ENCODE assay signal across 8 cellular contexts in the genomic region with DNA sequence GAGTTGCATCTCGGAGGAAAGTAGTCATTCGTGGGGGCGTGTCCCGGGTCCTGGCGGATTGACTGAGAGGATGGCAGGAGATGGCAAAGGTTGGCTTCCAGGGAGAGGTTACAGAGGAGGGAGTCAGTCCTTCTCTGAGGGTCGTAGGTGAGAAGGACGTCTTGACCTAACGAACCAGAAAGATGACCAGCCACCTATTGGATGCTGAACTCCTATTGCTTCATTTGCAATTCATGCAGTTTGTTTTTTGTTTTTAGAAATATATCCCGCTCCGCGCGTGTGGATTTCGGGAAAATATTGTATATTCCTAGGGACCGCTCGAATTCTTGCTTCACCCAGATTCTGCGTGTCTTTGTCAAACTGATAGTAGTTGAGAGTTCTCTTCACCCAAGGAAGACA. TPM values are rescaled to one million over a fixed set of nuclear protein-coding genes. Genes with fewer than 3 reads are reported as not detected.
DNase-seq lines count a peak whose midpoint lies in the region; ATAC-seq and TF ChIP-seq lines count a peak whose summit lies in the region.

No MANE protein-coding gene starts in this region.

- peak overlapping the region; percentile 39 for H3K27ac Mint-ChIP-seq in CD4-positive, alpha-beta T cell
- H3K27ac Mint-ChIP-seq in activated CD8-positive, alpha-beta T cell treated with anti-CD3 and anti-CD28 coated beads, Interleukin-2, amount 10 ng/mL, durations not matched to agents 7 days and 5 days = peak overlapping the region; percentile 88
- H3K27ac Mint-ChIP-seq in osteocyte (ENCODE audit: unreplicated experiment) = peak overlapping the region; percentile 87

- no peaks in the 10 kb centered on the region for H3K36me3 ChIP-seq in transverse colon

- CTCF ChIA-PET in CD4-positive, alpha-beta T cell (lab: Charles Lee) = interaction anchor here (1.3 kb wide), 1 partner anchor 21 kb away, joined by 4 read pairs; no protein-coding TSS in a partner anchor
- CTCF ChIA-PET in activated CD8-positive, alpha-beta T cell treated with anti-CD3 and anti-CD28 coated beads, Interleukin-2, amount 10 ng/mL, durations not matched to agents 7 days and 5 days (lab: Charles Lee) = interaction anchor here (1.3 to 1.4 kb wide), 2 partner anchors 76 to 102 kb away, joined by 3 to 4 read pairs; no protein-coding TSS in a partner anchor

- H3K4me3 ChIP-seq in Jurkat, Clone E6-1 (ENCODE audit: low read length) = peak overlapping the region; percentile 90
- H3K4me3 ChIP-seq in transverse colon = peak overlapping the region; percentile 58 to 99 (median 80)

- WGBS in transverse colon (ENCODE audit: low coverage in 1 of 2), 2 donors = 1 to 3% methylated on average over 9 to 16 of the region's 16 CpGs

- peak overlapping the region; percentile 93 for H3K4me3 Mint-ChIP-seq in CD4-positive, alpha-beta T cell
- peak overlapping the region; percentile 89 for H3K4me3 Mint-ChIP-seq in activated CD8-positive, alpha-beta T cell treated with anti-CD3 and anti-CD28 coated beads, Interleukin-2, amount 10 ng/mL, durations not matched to agents 7 days and 5 days
- peak overlapping the region; percentile 92 for H3K4me3 Mint-ChIP-seq in osteocyte (ENCODE audit: unreplicated experiment)

- peaks cover 3% of the 10 kb centered on the region for H3K36me3 Mint-ChIP-seq in CD4-positive, alpha-beta T cell (ENCODE audit: low read depth)
- no peaks in the 10 kb centered on the region for H3K36me3 Mint-ChIP-seq in activated CD8-positive, alpha-beta T cell treated with anti-CD3 and anti-CD28 coated beads, Interleukin-2, amount 10 ng/mL, durations not matched to agents 7 days and 5 days (ENCODE audit: low read depth)
- H3K36me3 Mint-ChIP-seq in osteocyte (ENCODE audit: unreplicated experiment) = no peaks in the 10 kb centered on the region

- peak overlapping the region; percentile 42 for H3K27ac ChIP-seq in CD4-positive, alpha-beta T cell (ENCODE audit: low read depth, low read length)
- peak overlapping the region; percentile 93 to 98 (median 96) for H3K27ac ChIP-seq in transverse colon

- TF ChIP-seq CTCF in CD4-positive, alpha-beta T cell (IDR thresholded peaks at IDR 0.05) = no peak
- TF ChIP-seq CTCF in osteocyte (IDR thresholded peaks at IDR 0.05) = no peak
- TF ChIP-seq CTCF in transverse colon (IDR thresholded peaks at IDR 0.05) = no peak
- TF ChIP-seq CTCF in GM20000 (IDR thresholded peaks at IDR 0.05; ENCODE audit: extremely low read depth, missing control alignments) = no peak

- H3K9me3 ChIP-seq in CD4-positive, alpha-beta T cell (ENCODE audit: control insufficient read depth, low read length) = no peaks in the 10 kb centered on the region
- no peaks in the 10 kb centered on the region for H3K9me3 ChIP-seq in transverse colon

- ATAC-seq in CD4-positive, alpha-beta T cell (ENCODE audit: poor library complexity) = no peak
- no peak for ATAC-seq in activated CD8-positive, alpha-beta T cell treated with anti-CD3 and anti-CD28 coated beads, Interleukin-2, amount 10 ng/mL, durations not matched to agents 7 days and 5 days

- peaks cover 3 to 26% (median 11%) of the 10 kb centered on the region in 4 donors for H3K4me1 ChIP-seq in transverse colon

- in situ Hi-C loops in transverse colon (cut with MboI; ENCODE audit: low pct_ligation_motif_present in 1 of 4, low pct_unique_long_range_greater_than_20kb in 1 of 4, low sequenced_read_pairs in 3 of 4) = no loop called here

- DNase-seq in CD4-positive, alpha-beta T cell = peak in 4 of 10 experiments; percentile 9 to 34 (median 21)
- DNase-seq in Jurkat, Clone E6-1 (ENCODE audit: low read depth, low spot score) = no peak
- DNase-seq in activated CD8-positive, alpha-beta T cell treated with anti-CD3 and anti-CD28 coated beads, Interleukin-2, amount 10 ng/mL, durations not matched to agents 7 days and 5 days = peak; percentile 67
- DNase-seq in fibroblast of gingiva (ENCODE audit: low read depth) (peak; percentile 22), osteocyte (ENCODE audit: extremely low spot score, unreplicated experiment) (no peak), transverse colon (peak; percentile 61), GM20000 (ENCODE audit: low spot score) (no peak)
- no peak for DNase-seq in NK-92 treated with Interleukin-12 subunit alpha and Interleukin-12 subunit beta, amount 100 ng/mL, for 24 hours (lab: John Stamatoyannopoulos, UW)

- H3K4me1 Mint-ChIP-seq in CD4-positive, alpha-beta T cell (ENCODE audit: low read depth) = peaks cover 32% of the 10 kb centered on the region
- peaks cover 22% of the 10 kb centered on the region for H3K4me1 Mint-ChIP-seq in activated CD8-positive, alpha-beta T cell treated with anti-CD3 and anti-CD28 coated beads, Interleukin-2, amount 10 ng/mL, durations not matched to agents 7 days and 5 days (ENCODE audit: low read depth)
- peaks cover 32% of the 10 kb centered on the region for H3K4me1 Mint-ChIP-seq in osteocyte (ENCODE audit: unreplicated experiment)

- TF ChIP-seq POLR2A in transverse colon (IDR thresholded peaks at IDR 0.05) = no peak

- no peaks in the 10 kb centered on the region for H3K27me3 ChIP-seq in CD4-positive, alpha-beta T cell (ENCODE audit: control insufficient read depth, insufficient read depth, low read length)
- H3K27me3 ChIP-seq in transverse colon = no peaks in the 10 kb centered on the region

- POLR2A ChIA-PET in CD4-positive, alpha-beta T cell (lab: Charles Lee) = interaction anchor here (0.6 kb wide), 1 partner anchor 549 kb away, joined by 3 read pairs; a partner anchor contains a TSS
- POLR2A ChIA-PET in activated CD8-positive, alpha-beta T cell treated with anti-CD3 and anti-CD28 coated beads, Interleukin-2, amount 10 ng/mL, durations not matched to agents 7 days and 5 days (lab: Charles Lee) = no interaction called here

- H3K27me3 Mint-ChIP-seq in CD4-positive, alpha-beta T cell = no peaks in the 10 kb centered on the region
- peaks cover 4% of the 10 kb centered on the region for H3K27me3 Mint-ChIP-seq in activated CD8-positive, alpha-beta T cell treated with anti-CD3 and anti-CD28 coated beads, Interleukin-2, amount 10 ng/mL, durations not matched to agents 7 days and 5 days (ENCODE audit: low read depth)
- H3K27me3 Mint-ChIP-seq in osteocyte (ENCODE audit: unreplicated experiment) = no peaks in the 10 kb centered on the region

- no peak for TF ChIP-seq EP300 in transverse colon (IDR thresholded peaks at IDR 0.05; ENCODE audit: low read depth)

- intact Hi-C loops in CD4-positive, alpha-beta T cell (cut with DNase I, micrococcal nuclease) = no loop called here
- intact Hi-C loops in transverse colon (cut with DNase I; ENCODE audit: low total_unique reads) = no loop called here

- H3K9me3 Mint-ChIP-seq in CD4-positive, alpha-beta T cell = no peaks in the 10 kb centered on the region
- no peaks in the 10 kb centered on the region for H3K9me3 Mint-ChIP-seq in activated CD8-positive, alpha-beta T cell treated with anti-CD3 and anti-CD28 coated beads, Interleukin-2, amount 10 ng/mL, durations not matched to agents 7 days and 5 days (ENCODE audit: insufficient read depth)
- H3K9me3 Mint-ChIP-seq in osteocyte (ENCODE audit: unreplicated experiment) = no peaks in the 10 kb centered on the region

RNA-seq across cellular contexts. Expression of a gene that starts 0.5 kb away (rescaled TPM):
- total RNA-seq in CD4-positive, alpha-beta T cell = 1 to 10 TPM; 1.4 to 1.6 TPM
- polyA plus RNA-seq in Jurkat, Clone E6-1 (2012; ENCODE audit: insufficient read depth, insufficient read length) = 1.0 TPM
- total RNA-seq in activated CD8-positive, alpha-beta T cell treated with anti-CD3 and anti-CD28 coated beads, Interleukin-2, amount 10 ng/mL, durations not matched to agents 7 days and 5 days = 1 to 10 TPM; 1.5 to 2.0 TPM
- total RNA-seq in osteocyte (4.1 and 4.9 TPM in 2 replicates), transverse colon (1 to 10 TPM; 2.2 to 7.2 (median 5.6) TPM)

Comparison
In these comparisons a context has a peak if more than half of its experiments do, and no peak if none do; other contexts are left out.
1. DNase-seq: peak in activated CD8-positive, alpha-beta T cell treated with anti-CD3 and anti-CD28 coated beads, Interleukin-2, amount 10 ng/mL, durations not matched to agents 7 days and 5 days (single experiment), fibroblast of gingiva (single experiment) and transverse colon (single experiment); none in Jurkat, Clone E6-1 (single experiment), osteocyte (single experiment), NK-92 treated with Interleukin-12 subunit alpha and Interleukin-12 subunit beta, amount 100 ng/mL, for 24 hours (single experiment) and GM20000 (single experiment).
2. Peak in every context shown above with its lines, with median percentiles within 50 percentile points of each other: H3K27ac Mint-ChIP-seq and H3K4me3 Mint-ChIP-seq.